ENCODE assay signal across 8 cellular contexts in genomic region chr4:25925486-25926201, GRCh38.
DNase-seq lines count a peak whose midpoint lies in the region; ATAC-seq and TF ChIP-seq lines count a peak whose summit lies in the region.

No MANE protein-coding gene starts in this region.

- no peak overlapping the region for H3K27ac Mint-ChIP-seq in activated naive CD8-positive, alpha-beta T cell treated with anti-CD3 and anti-CD28 coated beads, Interleukin-2, amount 50 U/mL, for 24 hours
- no peak overlapping the region for H3K27ac Mint-ChIP-seq in stimulated activated naive B cell treated with anti-CD40 and anti-IgM and Interleukin-4, amounts not matched to agents 10 μg/mL and 1 μg/mL and 100 μg/mL, for 72 hours

- H3K27me3 Mint-ChIP-seq in activated naive CD8-positive, alpha-beta T cell treated with anti-CD3 and anti-CD28 coated beads, Interleukin-2, amount 50 U/mL, for 24 hours, result no peaks in the 10 kb centered on the region
- no peaks in the 10 kb centered on the region for H3K27me3 Mint-ChIP-seq in stimulated activated naive B cell treated with anti-CD40 and anti-IgM and Interleukin-4, amounts not matched to agents 10 μg/mL and 1 μg/mL and 100 μg/mL, for 72 hours

- H3K9me3 Mint-ChIP-seq in activated naive CD8-positive, alpha-beta T cell treated with anti-CD3 and anti-CD28 coated beads, Interleukin-2, amount 50 U/mL, for 24 hours, result no peaks in the 10 kb centered on the region
- no peaks in the 10 kb centered on the region for H3K9me3 Mint-ChIP-seq in stimulated activated naive B cell treated with anti-CD40 and anti-IgM and Interleukin-4, amounts not matched to agents 10 μg/mL and 1 μg/mL and 100 μg/mL, for 72 hours

- peaks cover 11% of the 10 kb centered on the region for H3K36me3 Mint-ChIP-seq in activated naive CD8-positive, alpha-beta T cell treated with anti-CD3 and anti-CD28 coated beads, Interleukin-2, amount 50 U/mL, for 24 hours (ENCODE audit: low read depth)
- H3K36me3 Mint-ChIP-seq in stimulated activated naive B cell treated with anti-CD40 and anti-IgM and Interleukin-4, amounts not matched to agents 10 μg/mL and 1 μg/mL and 100 μg/mL, for 72 hours, result peaks cover 16 to 33% of the 10 kb centered on the region in 2 donors

- no peak for TF ChIP-seq POLR2A in NB4 (IDR thresholded peaks at IDR 0.05; ENCODE audit: extremely low read depth, insufficient read length)

- peak; percentile 59 for TF ChIP-seq CTCF in NB4 (IDR thresholded peaks at IDR 0.05; ENCODE audit: low read depth, low read length)

- peak; percentile 17 to 49 for DNase-seq in NCI-H524 (lab: John Stamatoyannopoulos, UW)
- no peak for DNase-seq in NCI-H524 treated with DMSO at 0.1 percent for 48 hours (lab: John Stamatoyannopoulos, UW)
- peak; percentile 58 for DNase-seq in NB4 (ENCODE audit: low read depth)
- peak; percentile 42 for DNase-seq in activated naive CD8-positive, alpha-beta T cell treated with anti-CD3 and anti-CD28 coated beads, Interleukin-2, amount 50 U/mL, for 24 hours
- DNase-seq in iPS-NIHi7 (ENCODE audit: extremely low spot score), result peak; percentile 68
- DNase-seq in stimulated activated naive B cell treated with anti-CD40 and anti-IgM and Interleukin-4, amounts not matched to agents 10 μg/mL and 1 μg/mL and 100 μg/mL, for 72 hours, result peak; percentile 13
- DNase-seq in cortex of kidney (lab: John Stamatoyannopoulos, UW), result no peak

- ATAC-seq in GM21529 (IDR thresholded peaks at IDR 0.05; ENCODE audit: unreplicated experiment), result peak; percentile 88
- no peak for ATAC-seq in activated naive CD8-positive, alpha-beta T cell treated with anti-CD3 and anti-CD28 coated beads, Interleukin-2, amount 50 U/mL, for 24 hours
- peak; percentile 67 to 73 for ATAC-seq in stimulated activated naive B cell treated with anti-CD40 and anti-IgM and Interleukin-4, amounts not matched to agents 10 μg/mL and 1 μg/mL and 100 μg/mL, for 72 hours (replicated peaks)

- peaks cover 11% of the 10 kb centered on the region for H3K4me1 Mint-ChIP-seq in activated naive CD8-positive, alpha-beta T cell treated with anti-CD3 and anti-CD28 coated beads, Interleukin-2, amount 50 U/mL, for 24 hours
- H3K4me1 Mint-ChIP-seq in stimulated activated naive B cell treated with anti-CD40 and anti-IgM and Interleukin-4, amounts not matched to agents 10 μg/mL and 1 μg/mL and 100 μg/mL, for 72 hours, result peaks cover 6 to 10% of the 10 kb centered on the region in 2 donors

- no peak overlapping the region for H3K4me3 Mint-ChIP-seq in activated naive CD8-positive, alpha-beta T cell treated with anti-CD3 and anti-CD28 coated beads, Interleukin-2, amount 50 U/mL, for 24 hours
- H3K4me3 Mint-ChIP-seq in stimulated activated naive B cell treated with anti-CD40 and anti-IgM and Interleukin-4, amounts not matched to agents 10 μg/mL and 1 μg/mL and 100 μg/mL, for 72 hours, result no peak overlapping the region

- no peak overlapping the region for H3K4me3 ChIP-seq in NB4 (ENCODE audit: low read depth, low read length)

Comparison
In these comparisons a context has a peak if more than half of its experiments do, and no peak if none do; other contexts are left out.
1. DNase-seq: peak in NCI-H524 (2 of 2), NB4 (single experiment), activated naive CD8-positive, alpha-beta T cell treated with anti-CD3 and anti-CD28 coated beads, Interleukin-2, amount 50 U/mL, for 24 hours (single experiment), iPS-NIHi7 (single experiment) and stimulated activated naive B cell treated with anti-CD40 and anti-IgM and Interleukin-4, amounts not matched to agents 10 μg/mL and 1 μg/mL and 100 μg/mL, for 72 hours (single experiment); none in NCI-H524 treated with DMSO at 0.1 percent for 48 hours (single experiment) and cortex of kidney (single experiment).